Comparison of ENCODE assay signal across 8 cellular contexts in the genomic region with DNA sequence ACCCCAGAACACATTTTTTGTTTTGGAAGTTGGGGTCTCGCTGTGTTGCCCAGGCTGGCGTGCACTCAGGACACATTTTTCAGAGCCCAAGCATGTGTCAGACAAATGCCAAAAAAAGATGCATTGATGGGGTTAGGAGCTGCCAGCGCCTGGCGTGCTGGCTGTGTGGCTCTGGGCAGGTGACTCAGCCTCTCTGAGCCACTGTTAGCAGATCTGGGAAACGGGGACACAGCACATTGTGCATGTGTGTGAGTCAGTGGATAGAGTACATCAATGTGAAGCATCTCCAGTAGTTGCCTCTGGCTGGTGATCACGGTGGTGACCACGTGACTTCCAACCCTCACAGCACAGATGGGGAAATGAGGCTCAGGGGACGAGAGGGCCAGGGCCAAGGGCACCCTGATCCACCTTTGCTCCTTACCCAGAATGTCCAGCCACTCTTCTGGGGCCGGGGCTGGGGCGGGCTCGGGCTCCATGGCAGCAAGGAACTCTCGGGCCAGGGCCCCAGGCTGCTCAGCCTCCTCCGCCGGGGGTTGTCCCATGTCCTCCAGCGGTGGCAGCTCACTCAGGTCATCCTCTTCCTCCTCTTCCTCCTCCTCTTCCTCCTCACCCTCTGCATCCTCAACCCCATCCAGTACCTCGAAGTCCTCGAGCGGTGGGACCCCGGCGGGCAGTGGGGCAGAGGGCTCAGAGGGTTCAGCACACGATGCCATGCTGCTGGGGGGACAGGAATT. TPM values are rescaled to one million over a fixed set of nuclear protein-coding genes. Genes with fewer than 3 reads are reported as not detected.
DNase-seq lines count a peak whose midpoint lies in the region; ATAC-seq and TF ChIP-seq lines count a peak whose summit lies in the region.
"Had no signal": no experiment of that assay in that cellular context is flagged by ENCODE, and none has a peak within 500 bp of the region (broad histone marks: within the 10 kb centered on the region; RNA-seq: fewer than 3 reads in every experiment).

No MANE protein-coding gene starts in this region.

- no peaks in the 10 kb centered on the region; the same call in 1 of the 2 replicates for H4K20me1 ChIP-seq in OCI-LY3 (ENCODE audit: insufficient read depth, low read length)

- no peak for TF ChIP-seq CTCF in OCI-LY3 (IDR thresholded peaks at IDR 0.05; ENCODE audit: low read depth, low read length)
- TF ChIP-seq CTCF in dorsolateral prefrontal cortex (IDR thresholded peaks at IDR 0.05 in 54 of 56, conservative IDR thresholded peaks at IDR 0.05 in 2 of 56; ENCODE audit: low read depth in 1 of 56, partially characterized antibody in 56 of 56), result no peak

- no peak overlapping the region for H2AFZ ChIP-seq in OCI-LY3 (ENCODE audit: low read depth, low read length)

- H3K9ac ChIP-seq in OCI-LY3 (ENCODE audit: low read length), result no peak overlapping the region
- H3K9ac ChIP-seq in rectal smooth muscle tissue (ENCODE audit: low read length), result no peak overlapping the region

- H3K4me3 ChIP-seq in OCI-LY3 (ENCODE audit: low read length) (peak overlapping the region; percentile 84; the same call in 1 of the 2 replicates), dorsolateral prefrontal cortex (peak overlapping the region in 11 of 59 donors; percentile 62 to 77 (median 70)), rectal smooth muscle tissue (ENCODE audit: low read length) (no peak overlapping the region)

- intact Hi-C loops in dorsolateral prefrontal cortex (cut with DNase I), result loop anchor here in 1 of 2 donors (10.0 kb wide), 1 partner anchor 77 kb away; no protein-coding TSS in a partner anchor

- H3K27me3 ChIP-seq in OCI-LY3 (ENCODE audit: low read depth, low read length) (no peaks in the 10 kb centered on the region), dorsolateral prefrontal cortex (no peaks in the 10 kb centered on the region), rectal smooth muscle tissue (ENCODE audit: control insufficient read depth, insufficient read depth, low read length) (no peaks in the 10 kb centered on the region)

- ATAC-seq in HG02973 (IDR thresholded peaks at IDR 0.05; ENCODE audit: unreplicated experiment), result no peak
- no peak for ATAC-seq in left lobe of liver

- H3K36me3 ChIP-seq in OCI-LY3 (replicated peaks; ENCODE audit: low read depth, low read length) (peaks cover 40% of the 10 kb centered on the region), rectal smooth muscle tissue (ENCODE audit: control insufficient read depth, insufficient read depth, low read length) (peaks cover 12% of the 10 kb centered on the region)

- peak overlapping the region; percentile 94 for H3K4me2 ChIP-seq in OCI-LY3 (ENCODE audit: low read length)

- H3K4me1 ChIP-seq in OCI-LY3 (ENCODE audit: low read length) (peaks cover 15% of the 10 kb centered on the region), rectal smooth muscle tissue (ENCODE audit: control insufficient read depth, insufficient read depth, low read length) (peaks cover 2% of the 10 kb centered on the region)

- DNase-seq in EH (ENCODE audit: low read depth) (peak; percentile 54), dorsolateral prefrontal cortex (peak in 5 of 10 donors; percentile 45 to 75 (median 62)), left lobe of liver (ENCODE audit: low spot score) (no peak)
- DNase-seq in stimulated activated naive CD4-positive, alpha-beta T cell (lab: John Stamatoyannopoulos, UW), result no peak
- DNase-seq: NCI-H1048 had no signal

- no peaks in the 10 kb centered on the region for H3K9me3 ChIP-seq in OCI-LY3 (ENCODE audit: insufficient read depth, low read length)

- H3K27ac ChIP-seq in OCI-LY3 (ENCODE audit: low read length), result no peak overlapping the region
- H3K27ac ChIP-seq in dorsolateral prefrontal cortex, result peak overlapping the region in 30 of 59 donors; percentile 6 to 95 (median 90)
- peak overlapping the region; percentile 72 for H3K27ac ChIP-seq in rectal smooth muscle tissue (ENCODE audit: low read depth, low read length)

- peaks cover 20% of the 10 kb centered on the region for H3K79me2 ChIP-seq in OCI-LY3 (ENCODE audit: low read length)

RNA-seq across cellular contexts. Expression of a gene that starts 1.9 kb away (rescaled TPM):
- 100 to 1,000 TPM; 391 to 680 (median 539) TPM for total RNA-seq in dorsolateral prefrontal cortex
- 116 TPM for total RNA-seq in left lobe of liver

RNA-seq across cellular contexts. Expression of a gene that starts 16.2 kb away (rescaled TPM):
- 10 to 100 TPM; 46.5 to 90.8 (median 64.8) TPM for total RNA-seq in dorsolateral prefrontal cortex
- total RNA-seq in left lobe of liver, result 30.4 TPM

RNA-seq across cellular contexts. Expression of a gene that starts 19.6 kb away (rescaled TPM):
- total RNA-seq in dorsolateral prefrontal cortex (10 to 100 TPM in 119 of 120 experiments, 1 to 10 TPM in 1; 9.4 to 22.3 (median 15.4) TPM), left lobe of liver (11.2 TPM)

RNA-seq across cellular contexts. Expression of a gene that starts 30.2 kb away (rescaled TPM):
- total RNA-seq in dorsolateral prefrontal cortex, result 100 to 1,000 TPM; 378 to 577 (median 453) TPM
- 425 TPM for total RNA-seq in left lobe of liver

RNA-seq across cellular contexts. Expression of a gene that starts 47.2 kb away (rescaled TPM):
- total RNA-seq in dorsolateral prefrontal cortex (100 to 1,000 TPM in 33 of 120 experiments, 10 to 100 TPM in 87; 49.9 to 127 (median 88.9) TPM), left lobe of liver (55.7 TPM)
